ENCODE assay signal across 34 cellular contexts in the genomic region with DNA sequence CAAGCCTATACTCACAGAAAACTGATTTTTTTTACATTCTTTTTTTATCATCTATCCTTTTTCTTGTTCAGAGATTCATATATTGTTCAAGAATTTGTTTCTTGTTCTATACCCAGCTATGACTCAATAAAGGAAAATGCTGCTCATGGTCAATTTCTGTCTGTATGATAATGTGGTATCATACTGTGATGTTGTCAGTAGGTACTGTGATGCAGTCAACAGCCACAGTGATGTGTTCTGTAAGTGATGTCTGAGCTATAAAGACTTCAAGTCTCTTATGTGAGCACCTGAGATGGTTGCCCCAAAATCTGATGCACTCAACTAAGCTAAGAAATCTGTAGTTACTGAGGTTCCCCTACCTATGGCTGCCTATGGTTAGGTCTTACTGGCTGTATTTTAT.
"Had no signal": no experiment of that assay in that cellular context is flagged by ENCODE, and none has a peak within 500 bp of the region (broad histone marks: within the 10 kb centered on the region; RNA-seq: fewer than 3 reads in every experiment).

No MANE protein-coding gene starts in this region.

- FAIRE-seq: TTC549 had no signal

- H3K4me3 ChIP-seq: adrenal gland, ascending aorta, breast epithelium had no signal

- H3K36me3 ChIP-seq: adrenal gland, ascending aorta, breast epithelium had no signal

- ATAC-seq: activated CD8-positive, alpha-beta T cell treated with anti-CD3 and anti-CD28 coated beads for 36 hours; activated T-cell treated with anti-CD3 and anti-CD28 coated beads, Interleukin-2, amount 50 U/mL, for 4 hours; activated T-cell treated with anti-CD3 and anti-CD28 coated beads, Interleukin-2, amount 50 U/mL, for 72 hours; activated T-helper 17 cell treated with anti-CD3 and anti-CD28 coated beads, Interleukin-2, amount 50 U/mL, for 72 hours had no signal

- DNase-seq: activated B cell treated with CpG ODN at 0.5 μM for 24 hours; activated CD4-positive, alpha-beta memory T cell treated with anti-CD3 and anti-CD28 coated beads for 36 hours; activated CD4-positive, alpha-beta T cell treated with anti-CD3 and anti-CD28 coated beads for 4 hours; activated CD4-positive, alpha-beta T cell treated with anti-CD3 and anti-CD28 coated beads, Interleukin-2, amount 10 ng/mL, durations not matched to agents 24 days and 14 days; activated CD4-positive, alpha-beta T cell treated with anti-CD3 and anti-CD28 coated beads, Interleukin-2, amount 50 U/mL, for 1 hour; activated CD4-positive, alpha-beta T cell treated with anti-CD3 and anti-CD28 coated beads, Interleukin-2, amount 50 U/mL, for 4 hours; activated CD4-positive, CD25-positive, alpha-beta regulatory T cell treated with anti-CD3 and anti-CD28 coated beads, Interleukin-2, amount 50 U/mL, for 72 hours; activated CD8-positive, alpha-beta memory T cell treated with anti-CD3 and anti-CD28 coated beads, Interleukin-2, amount 50 U/mL, for 4 hours; activated CD8-positive, alpha-beta T cell treated with anti-CD3 and anti-CD28 coated beads for 36 hours; activated gamma-delta T cell; activated naive CD4-positive, alpha-beta T cell treated with anti-CD3 and anti-CD28 coated beads, Interleukin-2, amount 10 ng/mL, durations not matched to agents 7 days and 5 days; activated naive CD4-positive, alpha-beta T cell treated with Interleukin-2 at 50 U/mL for 16 hours; activated naive CD8-positive, alpha-beta T cell treated with anti-CD3 and anti-CD28 coated beads for 36 hours; activated T-cell treated with anti-CD3 and anti-CD28 coated beads for 4 hours; activated T-cell treated with anti-CD3 and anti-CD28 coated beads, Interleukin-2, amount 50 U/mL, for 1 hour; activated T-cell treated with anti-CD3 and anti-CD28 coated beads, Interleukin-2, amount 50 U/mL, for 4 hours; activated T-cell treated with anti-CD3 and anti-CD28 coated beads, Interleukin-2, amount 50 U/mL, for 72 hours; adrenal gland; amniotic stem cell; anterior cingulate cortex; central memory CD4-positive, alpha-beta T cell; T-helper 1 cell; T-helper 2 cell; T-helper 9 cell had no signal

- H3K9me3 Mint-ChIP-seq: activated B cell treated with CpG ODN at 0.5 μM for 24 hours; activated CD4-positive, alpha-beta memory T cell treated with anti-CD3 and anti-CD28 coated beads for 36 hours; activated CD4-positive, alpha-beta T cell treated with anti-CD3 and anti-CD28 coated beads, Interleukin-2, amount 10 ng/mL, durations not matched to agents 24 days and 14 days; activated naive CD4-positive, alpha-beta T cell treated with anti-CD3 and anti-CD28 coated beads, Interleukin-2, amount 10 ng/mL, durations not matched to agents 7 days and 5 days; activated naive CD4-positive, alpha-beta T cell treated with anti-CD3 and anti-CD28 coated beads, Interleukin-2, amount 50 U/mL, for 24 hours; activated naive CD8-positive, alpha-beta T cell treated with anti-CD3 and anti-CD28 coated beads for 36 hours; activated T-cell treated with anti-CD3 and anti-CD28 coated beads, Interleukin-2, amount 50 U/mL, for 4 hours; activated T-helper 1 cell treated with anti-CD3 and anti-CD28 coated beads, Interleukin-12 subunit alpha, Interleukin-12 subunit beta, Interleukin-2, Interleukin-4 antibody, amounts not matched to agents 30 ng/mL and 10 ng/mL and 1 ng/mL, durations not matched to agents 14 hours and 24 hours and 36 hours had no signal

- H3K36me3 Mint-ChIP-seq: activated CD4-positive, alpha-beta memory T cell treated with anti-CD3 and anti-CD28 coated beads for 36 hours; activated naive CD4-positive, alpha-beta T cell treated with anti-CD3 and anti-CD28 coated beads, Interleukin-2, amount 10 ng/mL, durations not matched to agents 7 days and 5 days; activated naive CD4-positive, alpha-beta T cell treated with anti-CD3 and anti-CD28 coated beads, Interleukin-2, amount 50 U/mL, for 24 hours; activated naive CD8-positive, alpha-beta T cell treated with anti-CD3 and anti-CD28 coated beads for 36 hours; brain had no signal

- H3K27ac Mint-ChIP-seq: activated B cell treated with CpG ODN at 0.5 μM for 24 hours; activated CD4-positive, alpha-beta memory T cell treated with anti-CD3 and anti-CD28 coated beads for 36 hours; activated CD4-positive, alpha-beta T cell treated with anti-CD3 and anti-CD28 coated beads, Interleukin-2, amount 10 ng/mL, durations not matched to agents 24 days and 14 days; activated CD8-positive, alpha-beta T cell treated with anti-CD3 and anti-CD28 coated beads for 36 hours; activated naive CD4-positive, alpha-beta T cell treated with anti-CD3 and anti-CD28 coated beads, Interleukin-2, amount 10 ng/mL, durations not matched to agents 7 days and 5 days; activated naive CD4-positive, alpha-beta T cell treated with anti-CD3 and anti-CD28 coated beads, Interleukin-2, amount 50 U/mL, for 24 hours; activated naive CD8-positive, alpha-beta T cell treated with anti-CD3 and anti-CD28 coated beads for 36 hours; activated T-cell treated with anti-CD3 and anti-CD28 coated beads, Interleukin-2, amount 50 U/mL, for 72 hours; activated T-helper 1 cell treated with anti-CD3 and anti-CD28 coated beads, Interleukin-12 subunit alpha, Interleukin-12 subunit beta, Interleukin-2, Interleukin-4 antibody, amounts not matched to agents 30 ng/mL and 10 ng/mL and 1 ng/mL, durations not matched to agents 14 hours and 24 hours and 36 hours; activated T-helper 17 cell treated with anti-CD3 and anti-CD28 coated beads, Interleukin-2, amount 50 U/mL, for 72 hours; brain; T-helper 1 cell treated with Interleukin-12 subunit alpha and Interleukin-12 subunit beta and Interleukin-4 antibody, amounts not matched to agents 30 μg/mL and 1 μg/mL, for 36 hours; T-helper 2 cell treated with Interferon-gamma antibody and Interleukin-4, amounts not matched to agents 5 μg/mL and 100 μg/mL, for 36 hours had no signal

- H3K9me3 ChIP-seq: adrenal gland, ascending aorta, breast epithelium had no signal

- H3K27ac ChIP-seq: adrenal gland, ascending aorta, breast epithelium, VCaP had no signal

- H3K27me3 ChIP-seq: adrenal gland, ascending aorta, breast epithelium had no signal
